8 cellular contexts compared by ENCODE assay signal in the genomic region with DNA sequence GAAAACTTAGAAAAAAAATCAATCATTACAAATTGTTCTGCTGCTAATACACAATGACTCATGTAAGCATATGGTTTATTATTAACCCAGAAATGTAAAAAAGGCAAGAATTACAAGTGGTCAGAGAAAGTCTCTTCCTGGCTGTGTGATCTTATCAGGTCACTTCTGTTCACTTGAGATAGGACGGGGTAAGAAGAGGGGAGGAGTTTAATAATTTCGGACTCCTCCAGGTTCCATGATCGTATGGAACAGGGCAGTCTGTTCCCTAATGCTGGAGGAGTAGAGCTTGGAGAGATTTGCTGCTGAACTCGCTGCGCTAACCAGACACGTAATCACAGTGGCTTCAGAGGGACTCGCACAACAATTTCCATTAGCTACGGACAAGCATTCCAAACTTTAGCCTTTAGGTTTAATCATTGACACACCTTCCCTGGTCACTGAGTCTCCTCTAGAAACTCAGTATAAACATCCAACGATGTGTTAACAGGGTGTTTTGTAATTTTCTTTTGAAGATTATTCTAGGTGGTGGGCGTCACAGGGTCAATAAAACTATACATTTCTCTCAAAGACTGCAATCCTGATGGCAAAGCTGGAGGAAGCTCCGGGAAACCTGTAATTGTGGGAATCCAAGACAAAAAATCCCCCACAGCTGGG. TPM values are rescaled to one million over a fixed set of nuclear protein-coding genes. Genes with fewer than 3 reads are reported as not detected.
DNase-seq lines count a peak whose midpoint lies in the region; ATAC-seq and TF ChIP-seq lines count a peak whose summit lies in the region.

No MANE protein-coding gene starts in this region.

- H3K27me3 ChIP-seq in PC-9 (ENCODE audit: insufficient read depth, low read depth) (no peaks in the 10 kb centered on the region), iPS-20b (ENCODE audit: insufficient read depth, low read length) (no peaks in the 10 kb centered on the region), upper lobe of left lung (no peaks in the 10 kb centered on the region)

- no peak for TF ChIP-seq EP300 in upper lobe of left lung (IDR thresholded peaks at IDR 0.05)

- POLR2A ChIA-PET in PC-9 (lab: Charles Lee; ENCODE audit: unreplicated experiment) = no interaction called here

- no peak overlapping the region for H2AFZ ChIP-seq in PC-9

- no peak for TF ChIP-seq POLR2A in upper lobe of left lung (IDR thresholded peaks at IDR 0.05)

- TF ChIP-seq CTCF in PC-9 (conservative IDR thresholded peaks at IDR 0.05) (no peak), upper lobe of left lung (IDR thresholded peaks at IDR 0.05) (no peak)

- H3K9ac ChIP-seq in iPS-20b (ENCODE audit: low read depth, low read length) = no peak overlapping the region

- H3K27ac ChIP-seq in PC-9 = no peak overlapping the region
- H3K27ac ChIP-seq in iPS-20b (ENCODE audit: low read length) = no peak overlapping the region
- peak overlapping the region in 1 of 4 donors; percentile 87 for H3K27ac ChIP-seq in upper lobe of left lung

- CTCF ChIA-PET in PC-9 (lab: Charles Lee) = no interaction called here

- peaks cover 6% of the 10 kb centered on the region; the same call in 1 of the 2 replicates for H3F3A ChIP-seq in PC-9 (ENCODE audit: insufficient read depth, low read depth)

- peaks cover 10% of the 10 kb centered on the region; the same call in 1 of the 2 replicates for H4K20me1 ChIP-seq in PC-9 (ENCODE audit: insufficient read depth)

- WGBS in upper lobe of left lung, 2 donors = 64 to 81% methylated on average over 10 to 11 of the region's 11 CpGs

- H3K4me1 ChIP-seq in PC-9 (replicated peaks; ENCODE audit: insufficient read depth) = peaks cover 25% of the 10 kb centered on the region
- H3K4me1 ChIP-seq in iPS-20b (ENCODE audit: insufficient read depth, low read length) = peaks cover 20% of the 10 kb centered on the region
- peaks cover 18 to 31% (median 24%) of the 10 kb centered on the region in 4 donors for H3K4me1 ChIP-seq in upper lobe of left lung

- H3K9me3 ChIP-seq in PC-9 (ENCODE audit: insufficient read depth, low read depth) (no peaks in the 10 kb centered on the region), iPS-20b (ENCODE audit: insufficient read depth, low read depth, low read length) (peaks cover under 1% of the 10 kb centered on the region), upper lobe of left lung (no peaks in the 10 kb centered on the region)

- TSS peak; percentile 28 for BruUV-seq in PC-9 (replicated peaks; lab: Mats Ljungman, UMichigan)

- intact Hi-C loops in PC-9 (cut with micrococcal nuclease; ENCODE audit: unreplicated experiment) = loop anchor here (2.0 to 10.0 kb wide), 3 partner anchors 39 to 227 kb away; no protein-coding TSS in a partner anchor

- peak overlapping the region; percentile 87 for H3K4me2 ChIP-seq in PC-9

- peaks cover 31% of the 10 kb centered on the region for H3K79me2 ChIP-seq in PC-9 (ENCODE audit: low read depth)

- peak; percentile 30 for ATAC-seq in GM21786 (IDR thresholded peaks at IDR 0.05; ENCODE audit: unreplicated experiment)
- ATAC-seq in upper lobe of left lung (ENCODE audit: low FRiP score in 2 of 2) = no peak

- DNase-seq in DMS53 treated with DMSO at 0.1 percent for 48 hours (lab: John Stamatoyannopoulos, UW; ENCODE audit: unreplicated experiment) (peak; percentile 78), PC-9 (no peak), upper lobe of left lung (no peak), globus pallidus (ENCODE audit: low spot score) (no peak), GDM1 (lab: John Stamatoyannopoulos, UW) (no peak), GM19240 (ENCODE audit: insufficient read length, low spot score) (no peak)

- H3K4me3 ChIP-seq in PC-9 (peak overlapping the region; percentile 95; the same call in 1 of the 2 replicates), iPS-20b (ENCODE audit: low read length) (peak overlapping the region; percentile 99), upper lobe of left lung (peak overlapping the region in 3 of 4 donors; percentile 68 to 71 (median 68))

- H3K36me3 ChIP-seq in PC-9 (ENCODE audit: low read depth) = peaks cover 6% of the 10 kb centered on the region
- peaks cover 19% of the 10 kb centered on the region for H3K36me3 ChIP-seq in iPS-20b (ENCODE audit: insufficient read depth, low read depth, low read length)
- peaks cover 0 to under 1% (median under 1%) of the 10 kb centered on the region in 4 donors for H3K36me3 ChIP-seq in upper lobe of left lung

- H3K9me2 ChIP-seq in PC-9 (ENCODE audit: insufficient read depth) = no peaks in the 10 kb centered on the region

RNA-seq across cellular contexts. Expression of a gene that starts 1.3 kb away (rescaled TPM):
- total RNA-seq in PC-9 (2021) (19.7 and 24.4 TPM in 2 replicates), upper lobe of left lung (10 to 100 TPM; 11.5 to 43.2 (median 34.6) TPM)

RNA-seq across cellular contexts. Expression of a gene that starts 1.4 kb away (rescaled TPM):
- total RNA-seq in PC-9 (2021) (19.7 and 19.8 TPM in 2 replicates), upper lobe of left lung (10 to 100 TPM in 5 of 6 donors, 1 to 10 TPM in 1; 3.1 to 18.0 (median 14.2) TPM)

RNA-seq across cellular contexts. Expression of a gene that starts 57.9 kb away (rescaled TPM):
- total RNA-seq in PC-9 (2021) = not detected in 2 replicates
- total RNA-seq in upper lobe of left lung = 10 to 100 TPM in 2 of 6 donors, 1 to 10 TPM in 3, under 1 TPM in 1; 0.23 to 37.5 (median 3.7) TPM
